8 cellular contexts compared by ENCODE assay signal in genomic region chr2:1854747-1855146, GRCh38.
DNase-seq lines count a peak whose midpoint lies in the region; FAIRE-seq and TF ChIP-seq lines count a peak whose summit lies in the region.

No MANE protein-coding gene starts in this region.

- H4K20me1 ChIP-seq in keratinocyte (ENCODE audit: control insufficient read depth, extremely low read depth, insufficient read depth, low read length) (no peaks in the 10 kb centered on the region), MM.1S (ENCODE audit: insufficient read depth, low read length) (no peaks in the 10 kb centered on the region)

- no peak for TF ChIP-seq POLR2A in transverse colon (IDR thresholded peaks at IDR 0.05)

- H3K9me3 ChIP-seq in keratinocyte (ENCODE audit: control insufficient read depth, low read depth, low read length) (no peaks in the 10 kb centered on the region), transverse colon (no peaks in the 10 kb centered on the region), MM.1S (replicated peaks; ENCODE audit: insufficient read depth, low read length) (no peaks in the 10 kb centered on the region)

- H2AFZ ChIP-seq in keratinocyte (ENCODE audit: control insufficient read depth, low read length) (no peak overlapping the region), MM.1S (ENCODE audit: low read length) (no peak overlapping the region)

- no peak for TF ChIP-seq EP300 in transverse colon (IDR thresholded peaks at IDR 0.05; ENCODE audit: low read depth)

- no peaks in the 10 kb centered on the region for H3K9me1 ChIP-seq in keratinocyte (ENCODE audit: control insufficient read depth, extremely low read depth, insufficient read depth, low read length)

- H3K9me2 ChIP-seq in MM.1S (replicated peaks; ENCODE audit: insufficient read depth, low read length), result no peaks in the 10 kb centered on the region

- H3K27me3 ChIP-seq in keratinocyte (ENCODE audit: control insufficient read depth, extremely low read depth, insufficient read depth, low read length) (peaks cover 4% of the 10 kb centered on the region), transverse colon (peaks cover 23% of the 10 kb centered on the region), MM.1S (replicated peaks; ENCODE audit: insufficient read depth, low read length) (no peaks in the 10 kb centered on the region)

- intact Hi-C loops in transverse colon (cut with DNase I; ENCODE audit: low total_unique reads), result no loop called here

- FAIRE-seq in keratinocyte (lab: Jason Lieb, UNC), result no peak

- no peak overlapping the region for H3K4me2 ChIP-seq in keratinocyte (ENCODE audit: control insufficient read depth, extremely low read depth, insufficient read depth, low read depth, low read length)
- no peak overlapping the region for H3K4me2 ChIP-seq in MM.1S (ENCODE audit: low read depth, low read length)

- DNase-seq in DMS79 (lab: John Stamatoyannopoulos, UW) (peak; percentile 30), NCI-H1694 (lab: John Stamatoyannopoulos, UW) (peak; percentile 89), brain pericyte (ENCODE audit: low read depth, low spot score) (peak; percentile 31), keratinocyte (ENCODE audit: low read depth, low spot score) (no peak), transverse colon (no peak), NCI-H2029 (lab: John Stamatoyannopoulos, UW) (no peak), MM.1S (no peak)
- DNase-seq in stimulated activated naive CD4-positive, alpha-beta T cell (lab: John Stamatoyannopoulos, UW), result no peak

- no peaks in the 10 kb centered on the region for H3F3A ChIP-seq in MM.1S (ENCODE audit: insufficient read depth, low read length)

- H3K79me2 ChIP-seq in keratinocyte (ENCODE audit: control insufficient read depth, insufficient read depth, low read length) (no peaks in the 10 kb centered on the region), MM.1S (ENCODE audit: low read length) (no peaks in the 10 kb centered on the region)

- dilution Hi-C loops in keratinocyte (cut with MboI; ENCODE audit: extremely low pct_ligation_motif_present, low sequenced_read_pairs), result no loop called here

- WGBS in transverse colon (ENCODE audit: low coverage in 1 of 2), 2 donors, result 14 to 20% methylated on average over 1 to 14 of the region's 14 CpGs

- no peak overlapping the region for H3K27ac ChIP-seq in keratinocyte (ENCODE audit: control insufficient read depth, insufficient read depth, low read length)
- H3K27ac ChIP-seq in transverse colon, result no peak overlapping the region
- H3K27ac ChIP-seq in MM.1S (ENCODE audit: low read length), result no peak overlapping the region

- peak in 2 of 3 experiments; percentile 7 to 26 for TF ChIP-seq CTCF in keratinocyte (optimal IDR thresholded peaks at IDR 0.05 in 1 of 3, IDR thresholded peaks at IDR 0.05 in 1 of 3, conservative IDR thresholded peaks at IDR 0.05 in 1 of 3; ENCODE audit: extremely low read depth in 1 of 3, insufficient read depth in 2 of 3, low read length in 3 of 3)
- TF ChIP-seq CTCF in transverse colon (IDR thresholded peaks at IDR 0.05), result peak in 3 of 5 experiments; percentile 17 to 25 (median 21)
- no peak for TF ChIP-seq CTCF in MM.1S (IDR thresholded peaks at IDR 0.05; ENCODE audit: low read length)

- H3K4me1 ChIP-seq in keratinocyte (ENCODE audit: control insufficient read depth, extremely low read depth, insufficient read depth, low read length) (no peaks in the 10 kb centered on the region), transverse colon (no peaks in the 10 kb centered on the region), MM.1S (ENCODE audit: low read length) (no peaks in the 10 kb centered on the region)

- no peaks in the 10 kb centered on the region for H3K36me3 ChIP-seq in keratinocyte (ENCODE audit: control insufficient read depth in 2 of 2, extremely low read depth in 1 of 2, insufficient read depth in 2 of 2, low read length in 2 of 2)
- H3K36me3 ChIP-seq in transverse colon, result no peaks in the 10 kb centered on the region
- no peaks in the 10 kb centered on the region for H3K36me3 ChIP-seq in MM.1S (replicated peaks; ENCODE audit: insufficient read depth, low read length)

- in situ Hi-C loops in transverse colon (cut with MboI; ENCODE audit: low pct_ligation_motif_present in 1 of 4, low pct_unique_long_range_greater_than_20kb in 1 of 4, low sequenced_read_pairs in 3 of 4), result no loop called here

- H3K4me3 ChIP-seq in keratinocyte (ENCODE audit: control insufficient read depth in 2 of 3, extremely low read depth in 1 of 3, insufficient read depth in 2 of 3, low read depth in 1 of 3, low read length in 3 of 3), result no peak overlapping the region
- H3K4me3 ChIP-seq in transverse colon, result no peak overlapping the region
- H3K4me3 ChIP-seq in MM.1S (ENCODE audit: low read length), result no peak overlapping the region

- no peak overlapping the region for H3K9ac ChIP-seq in keratinocyte (ENCODE audit: control insufficient read depth, extremely low read depth, insufficient read depth, low read length)
- H3K9ac ChIP-seq in MM.1S (ENCODE audit: low read length), result no peak overlapping the region

Comparison
In these comparisons a context has a peak if more than half of its experiments do, and no peak if none do; other contexts are left out.
1. DNase-seq: peak in DMS79 (single experiment), NCI-H1694 (single experiment) and brain pericyte (single experiment); none in keratinocyte (single experiment), transverse colon (single experiment), stimulated activated naive CD4-positive, alpha-beta T cell (0 of 6), NCI-H2029 (single experiment) and MM.1S (single experiment).